Comparison of ENCODE assay signal across 1 cellular context in the genomic region with DNA sequence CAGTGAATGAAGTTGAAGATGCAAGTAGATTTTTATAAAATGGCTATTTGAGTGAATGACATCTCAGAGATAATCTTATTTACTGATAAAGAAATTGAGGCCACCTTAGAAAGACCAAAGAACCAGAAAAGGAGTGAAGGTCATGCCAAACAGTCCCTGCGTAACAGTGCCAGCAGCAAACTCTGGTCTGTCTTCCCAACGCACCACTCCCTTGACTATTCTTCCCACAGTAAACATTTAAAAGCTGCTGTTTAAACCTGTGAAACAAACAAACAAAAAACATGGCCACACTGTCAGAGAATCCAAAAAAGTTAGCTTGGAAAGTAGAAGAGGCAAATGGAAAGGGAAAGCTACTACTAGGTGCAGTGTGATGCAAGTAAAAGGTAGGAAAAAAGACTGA.
TF ChIP-seq lines count a peak whose summit lies in the region.

No MANE protein-coding gene starts in this region.

TF ChIP-seq in HepG2, 621 proteins besides CTCF, POLR2A, EP300 and RAD21:
- TF ChIP-seq FOXK2 (IDR thresholded peaks at IDR 0.05) (no peak), KAT8 (CRISPR knock-in tag; IDR thresholded peaks at IDR 0.05) (0 out of 2 replicates have a peak, but pooled peaks have one; percentile 13), ZNF773 (CRISPR knock-in tag; IDR thresholded peaks at IDR 0.05; ENCODE audit: borderline replicate concordance) (no peak), ZNF615 (CRISPR knock-in tag; IDR thresholded peaks at IDR 0.05; ENCODE audit: borderline replicate concordance) (no peak), THAP11 (CRISPR knock-in tag; IDR thresholded peaks at IDR 0.05) (no peak), NPAS2 (CRISPR knock-in tag; IDR thresholded peaks at IDR 0.05; ENCODE audit: borderline replicate concordance) (no peak)
- TF ChIP-seq, protein P1, sequence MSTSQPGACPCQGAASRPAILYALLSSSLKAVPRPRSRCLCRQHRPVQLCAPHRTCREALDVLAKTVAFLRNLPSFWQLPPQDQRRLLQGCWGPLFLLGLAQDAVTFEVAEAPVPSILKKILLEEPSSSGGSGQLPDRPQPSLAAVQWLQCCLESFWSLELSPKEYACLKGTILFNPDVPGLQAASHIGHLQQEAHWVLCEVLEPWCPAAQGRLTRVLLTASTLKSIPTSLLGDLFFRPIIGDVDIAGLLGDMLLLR (CRISPR knock-in tag; IDR thresholded peaks at IDR 0.05) = no peak
- TF ChIP-seq, protein P2, sequence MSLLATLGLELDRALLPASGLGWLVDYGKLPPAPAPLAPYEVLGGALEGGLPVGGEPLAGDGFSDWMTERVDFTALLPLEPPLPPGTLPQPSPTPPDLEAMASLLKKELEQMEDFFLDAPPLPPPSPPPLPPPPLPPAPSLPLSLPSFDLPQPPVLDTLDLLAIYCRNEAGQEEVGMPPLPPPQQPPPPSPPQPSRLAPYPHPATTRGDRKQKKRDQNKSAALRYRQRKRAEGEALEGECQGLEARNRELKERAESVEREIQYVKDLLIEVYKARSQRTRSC (CRISPR knock-in tag; IDR thresholded peaks at IDR 0.05; ENCODE audit: low read depth) = no peak
- TF ChIP-seq, protein P3, sequence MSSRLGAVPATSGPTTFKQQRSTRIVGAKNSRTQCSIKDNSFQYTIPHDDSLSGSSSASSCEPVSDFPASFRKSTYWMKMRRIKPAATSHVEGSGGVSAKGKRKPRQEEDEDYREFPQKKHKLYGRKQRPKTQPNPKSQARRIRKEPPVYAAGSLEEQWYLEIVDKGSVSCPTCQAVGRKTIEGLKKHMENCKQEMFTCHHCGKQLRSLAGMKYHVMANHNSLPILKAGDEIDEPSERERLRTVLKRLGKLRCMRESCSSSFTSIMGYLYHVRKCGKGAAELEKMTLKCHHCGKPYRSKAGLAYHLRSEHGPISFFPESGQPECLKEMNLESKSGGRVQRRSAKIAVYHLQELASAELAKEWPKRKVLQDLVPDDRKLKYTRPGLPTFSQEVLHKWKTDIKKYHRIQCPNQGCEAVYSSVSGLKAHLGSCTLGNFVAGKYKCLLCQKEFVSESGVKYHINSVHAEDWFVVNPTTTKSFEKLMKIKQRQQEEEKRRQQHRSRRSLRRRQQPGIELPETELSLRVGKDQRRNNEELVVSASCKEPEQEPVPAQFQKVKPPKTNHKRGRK (CRISPR knock-in tag; IDR thresholded peaks at IDR 0.05) = no peak
